13 cellular contexts compared by ENCODE assay signal in the genomic region with DNA sequence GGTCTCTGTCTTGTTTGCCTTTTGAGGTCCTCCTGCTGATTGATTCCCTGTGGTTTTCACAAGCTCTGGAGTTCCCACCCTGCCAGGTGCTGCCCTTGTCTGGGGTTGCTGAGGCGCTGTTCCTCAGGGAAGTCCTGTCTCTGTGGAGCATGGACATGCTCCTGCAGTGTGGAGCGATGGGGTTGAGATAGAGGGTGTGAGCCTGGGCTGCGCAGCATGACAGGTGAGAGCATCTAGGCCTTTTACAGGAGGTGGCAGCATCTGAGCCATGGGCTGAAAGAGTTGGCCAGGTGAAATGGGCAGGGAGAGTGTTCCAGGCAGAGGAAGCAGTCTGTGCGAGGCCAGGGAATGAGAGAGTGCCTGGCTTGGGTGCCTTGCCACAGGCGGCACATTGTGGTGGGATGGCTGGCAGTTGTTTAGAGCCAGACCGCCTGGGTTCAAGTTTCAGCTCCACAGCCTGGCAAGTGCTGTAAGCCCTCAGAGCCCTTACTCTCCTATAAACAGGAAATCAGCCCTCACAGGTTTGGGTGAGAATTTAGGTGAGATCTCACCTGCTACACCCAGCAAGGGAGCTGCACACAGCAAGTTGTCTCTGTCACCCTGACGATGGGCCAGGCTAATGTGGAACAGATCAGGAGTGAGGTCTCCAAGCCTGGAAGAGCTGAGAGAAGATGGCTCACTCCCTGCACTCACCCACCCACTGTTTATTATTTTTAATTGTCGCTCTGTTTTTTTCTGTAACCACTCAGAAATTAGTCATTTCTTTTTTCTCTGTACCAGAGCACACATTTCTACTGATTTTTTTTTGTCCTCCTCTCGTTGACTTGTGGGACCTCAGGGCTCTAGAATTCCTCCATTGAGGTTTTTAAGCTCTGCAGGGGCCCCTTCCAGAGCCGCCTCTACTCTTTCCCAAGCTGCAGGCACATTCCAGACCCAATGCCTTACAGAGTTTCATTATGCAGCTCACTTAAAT. TPM values are rescaled to one million over a fixed set of nuclear protein-coding genes. Genes with fewer than 3 reads are reported as not detected.
A peak's percentile ranks its signal among the peaks of the same experiment; 100 is the strongest.
DNase-seq lines count a peak whose midpoint lies in the region; ATAC-seq and TF ChIP-seq lines count a peak whose summit lies in the region.
"Had no signal": no experiment of that assay in that cellular context is flagged by ENCODE, and none has a peak within 500 bp of the region (broad histone marks: within the 10 kb centered on the region; RNA-seq: fewer than 3 reads in every experiment).

No MANE protein-coding gene starts in this region.

- H3K4me1 ChIP-seq in HUES48 (ENCODE audit: control insufficient read depth, insufficient read depth, low read length): no peaks in the 10 kb centered on the region
- peaks cover 0 to 35% of the 10 kb centered on the region in 2 donors for H3K4me1 ChIP-seq in naive thymus-derived CD4-positive, alpha-beta T cell (ENCODE audit: control insufficient read depth in 2 of 2, insufficient read depth in 2 of 2, low read length in 2 of 2)

- in situ Hi-C loops in GM13976 (cut with MboI; ENCODE audit: low sequenced_read_pairs, unreplicated experiment): no loop called here

- TF ChIP-seq CTCF in AG09309 (IDR thresholded peaks at IDR 0.05; ENCODE audit: control insufficient read depth, insufficient read depth, low read depth, low read length, missing control alignments) (no peak), cardiac fibroblast (IDR thresholded peaks at IDR 0.05; ENCODE audit: low read depth, low read length) (no peak), GM13976 (IDR thresholded peaks at IDR 0.05; ENCODE audit: borderline replicate concordance, control extremely low read depth, extremely low read depth, insufficient read depth, missing control alignments) (no peak)

- H3K27me3 ChIP-seq in HUES48 (ENCODE audit: control insufficient read depth, insufficient read depth, low read length): no peaks in the 10 kb centered on the region
- H3K27me3 ChIP-seq in naive thymus-derived CD4-positive, alpha-beta T cell (ENCODE audit: control insufficient read depth in 2 of 2, insufficient read depth in 2 of 2, low read length in 2 of 2): no peaks in the 10 kb centered on the region

- POLR2A ChIA-PET in naive thymus-derived CD4-positive, alpha-beta T cell (lab: Charles Lee): no interaction called here

- H3K27ac Mint-ChIP-seq in naive thymus-derived CD4-positive, alpha-beta T cell: peak overlapping the region in 5 of 9 donors; percentile 5 to 76 (median 65)

- H3K9me3 Mint-ChIP-seq in naive thymus-derived CD4-positive, alpha-beta T cell: no peaks in the 10 kb centered on the region

- CTCF ChIA-PET in naive thymus-derived CD4-positive, alpha-beta T cell (lab: Charles Lee): interaction anchor here (0.7 kb wide), 1 partner anchor 56 kb away, joined by 4 read pairs; no protein-coding TSS in a partner anchor

- DNase-seq in AG09309 (ENCODE audit: low read depth) (peak; percentile 13), cardiac fibroblast (ENCODE audit: low read depth in 2 of 2) (peak; percentile 25 to 31), GM13976 (ENCODE audit: low spot score) (no peak), GOT3 (lab: John Stamatoyannopoulos, UW) (no peak)
- no peak for DNase-seq in naive thymus-derived CD4-positive, alpha-beta T cell
- no peak for DNase-seq in stimulated activated CD4-positive, alpha-beta T cell treated with anti-CD3 and anti-CD28 coated beads, Interleukin-4, amount 100 ng/mL, for 24 hours
- DNase-seq: activated CD8-positive, alpha-beta memory T cell treated with anti-CD3 and anti-CD28 coated beads, Interleukin-2, amount 50 U/mL, for 4 hours; Calu3; effector CD8-positive, alpha-beta T cell; NCI-H774; T-helper 1 cell had no signal

- H3K4me3 ChIP-seq in AG09309 (ENCODE audit: control insufficient read depth, low read depth, low read length) (no peak overlapping the region), HUES48 (ENCODE audit: low read depth, low read length) (no peak overlapping the region), cardiac fibroblast (replicated peaks in 1 of 2; ENCODE audit: low read depth in 2 of 2, low read length in 2 of 2) (no peak overlapping the region)
- no peak overlapping the region for H3K4me3 ChIP-seq in naive thymus-derived CD4-positive, alpha-beta T cell (ENCODE audit: low read length)

- H3K36me3 ChIP-seq in HUES48 (ENCODE audit: control insufficient read depth, insufficient read depth, low read length): peaks cover 100% of the 10 kb centered on the region
- H3K36me3 ChIP-seq in naive thymus-derived CD4-positive, alpha-beta T cell (ENCODE audit: control insufficient read depth in 2 of 3, insufficient read depth in 3 of 3, low read length in 3 of 3): peaks cover 23 to 100% (median 64%) of the 10 kb centered on the region in 3 experiments

- peaks cover 0 to 6% (median 0%) of the 10 kb centered on the region in 7 donors for H3K4me1 Mint-ChIP-seq in naive thymus-derived CD4-positive, alpha-beta T cell

- peak overlapping the region in 1 of 10 donors; percentile 13 for H3K4me3 Mint-ChIP-seq in naive thymus-derived CD4-positive, alpha-beta T cell

- H3K27me3 Mint-ChIP-seq in naive thymus-derived CD4-positive, alpha-beta T cell: no peaks in the 10 kb centered on the region

- no peak overlapping the region for H3K9ac ChIP-seq in HUES48 (ENCODE audit: low read depth, low read length)

- peaks cover 10 to 58% (median 14%) of the 10 kb centered on the region in 5 donors for H3K36me3 Mint-ChIP-seq in naive thymus-derived CD4-positive, alpha-beta T cell

- H3K9me3 ChIP-seq in HUES48 (ENCODE audit: control insufficient read depth, insufficient read depth, low read length): no peaks in the 10 kb centered on the region
- H3K9me3 ChIP-seq in naive thymus-derived CD4-positive, alpha-beta T cell (ENCODE audit: control insufficient read depth in 2 of 3, low read length in 3 of 3): no peaks in the 10 kb centered on the region

- peak; percentile 14 for ATAC-seq in naive thymus-derived CD4-positive, alpha-beta T cell
- no peak for ATAC-seq in HG03521 (IDR thresholded peaks at IDR 0.05; ENCODE audit: unreplicated experiment)

- peak overlapping the region; percentile 57 for H3K27ac ChIP-seq in HUES48 (ENCODE audit: low read depth, low read length)
- H3K27ac ChIP-seq in naive thymus-derived CD4-positive, alpha-beta T cell (ENCODE audit: low read depth, low read length): no peak overlapping the region

- intact Hi-C loops in naive thymus-derived CD4-positive, alpha-beta T cell (cut with micrococcal nuclease): no loop called here

RNA-seq across cellular contexts. Expression of a gene that starts 19.6 kb away (rescaled TPM):
- 10 to 100 TPM; 45.9 to 60.0 (median 54.6) TPM for total RNA-seq in naive thymus-derived CD4-positive, alpha-beta T cell
- polyA plus RNA-seq in naive thymus-derived CD4-positive, alpha-beta T cell: 10 to 100 TPM in 1 of 2 donors, 1 to 10 TPM in 1; 3.9 to 27.0 TPM

RNA-seq across cellular contexts. Expression of a gene that starts 35.6 kb away (rescaled TPM):
- 1,000 to 10,000 TPM in 1 of 5 experiments, 100 to 1,000 TPM in 4; 153 to 1,948 (median 540) TPM for total RNA-seq in naive thymus-derived CD4-positive, alpha-beta T cell
- 100 to 1,000 TPM; 295 to 413 TPM for polyA plus RNA-seq in naive thymus-derived CD4-positive, alpha-beta T cell

Comparison
In these comparisons a context has a peak if more than half of its experiments do, and no peak if none do; other contexts are left out.
1. DNase-seq: peak in AG09309 (single experiment) and cardiac fibroblast (2 of 2); none in naive thymus-derived CD4-positive, alpha-beta T cell (0 of 9), GM13976 (single experiment), GOT3 (single experiment) and stimulated activated CD4-positive, alpha-beta T cell treated with anti-CD3 and anti-CD28 coated beads, Interleukin-4, amount 100 ng/mL, for 24 hours (single experiment).